In genomic region chr6:152401978-152402377, GRCh38 we compare ENCODE assay signal across 13 cellular contexts.
A peak's percentile ranks its signal among the peaks of the same experiment; 100 is the strongest.
DNase-seq lines count a peak whose midpoint lies in the region; ATAC-seq, FAIRE-seq and TF ChIP-seq lines count a peak whose summit lies in the region.
"Had no signal": no experiment of that assay in that cellular context is flagged by ENCODE, and none has a peak within 500 bp of the region (broad histone marks: within the 10 kb centered on the region; RNA-seq: fewer than 3 reads in every experiment).

No MANE protein-coding gene starts in this region.

- no peaks in the 10 kb centered on the region for H3K79me2 ChIP-seq in OCI-LY7 (ENCODE audit: insufficient read depth, low read depth, low read length)

- H3K4me1 ChIP-seq in OCI-LY7 (ENCODE audit: insufficient read depth, low read length, poor library complexity, severe bottlenecking), result no peaks in the 10 kb centered on the region
- H3K4me1 ChIP-seq in SJCRH30, result no peaks in the 10 kb centered on the region

- CTCF ChIA-PET in OCI-LY7 (lab: Charles Lee; ENCODE audit: unreplicated experiment), result no interaction called here

- intact Hi-C loops in activated CD4-positive, alpha-beta T cell treated with anti-CD3 and anti-CD28 coated beads, Interleukin-2, amount 10 ng/mL, durations not matched to agents 24 days and 14 days (cut with micrococcal nuclease), result no loop called here
- intact Hi-C loops in OCI-LY7 (cut with micrococcal nuclease; ENCODE audit: unreplicated experiment), result no loop called here

- no peaks in the 10 kb centered on the region for H3K9me2 ChIP-seq in OCI-LY7 (ENCODE audit: insufficient read depth, low read length)

- peak; percentile 100 for ATAC-seq in SK-N-SH treated with all-trans-retinoic acid at 6 μM for 48 hours
- no peak for ATAC-seq in GM21528 (IDR thresholded peaks at IDR 0.05; ENCODE audit: low FRiP score, unreplicated experiment)

- H3K4me3 Mint-ChIP-seq in activated CD4-positive, alpha-beta T cell treated with anti-CD3 and anti-CD28 coated beads, Interleukin-2, amount 10 ng/mL, durations not matched to agents 24 days and 14 days, result no peak overlapping the region
- H3K4me3 Mint-ChIP-seq: activated naive CD4-positive, alpha-beta T cell treated with anti-CD3 and anti-CD28 coated beads for 36 hours had no signal

- no peaks in the 10 kb centered on the region for H4K20me1 ChIP-seq in OCI-LY7 (ENCODE audit: insufficient read depth, low read length)

- no peak for FAIRE-seq in urothelium cell line (lab: Jason Lieb, UNC)
- FAIRE-seq: A204.1 had no signal

- H3K36me3 Mint-ChIP-seq in activated CD4-positive, alpha-beta T cell treated with anti-CD3 and anti-CD28 coated beads, Interleukin-2, amount 10 ng/mL, durations not matched to agents 24 days and 14 days (ENCODE audit: low read depth), result no peaks in the 10 kb centered on the region

- H3K9me3 ChIP-seq in OCI-LY7 (ENCODE audit: low read length) (no peaks in the 10 kb centered on the region), SJCRH30 (replicated peaks) (no peaks in the 10 kb centered on the region)

- no TSS peak for BruUV-seq in OCI-LY7 (replicated peaks; lab: Mats Ljungman, UMichigan)

- H3K4me2 ChIP-seq in OCI-LY7 (ENCODE audit: low read length), result no peak overlapping the region

- H2AFZ ChIP-seq in OCI-LY7 (ENCODE audit: low read length), result no peak overlapping the region

- H3K4me1 Mint-ChIP-seq in activated CD4-positive, alpha-beta T cell treated with anti-CD3 and anti-CD28 coated beads, Interleukin-2, amount 10 ng/mL, durations not matched to agents 24 days and 14 days, result no peaks in the 10 kb centered on the region

- H3K4me3 ChIP-seq in fibroblast of pulmonary artery (replicated peaks; ENCODE audit: low read depth, low read length) (no peak overlapping the region), OCI-LY7 (ENCODE audit: low read depth, low read length, poor library complexity, severe bottlenecking) (no peak overlapping the region), SJCRH30 (no peak overlapping the region)
- H3K4me3 ChIP-seq: dorsolateral prefrontal cortex, SK-N-MC, skin epidermis had no signal

- no peaks in the 10 kb centered on the region for H3K27me3 Mint-ChIP-seq in activated CD4-positive, alpha-beta T cell treated with anti-CD3 and anti-CD28 coated beads, Interleukin-2, amount 10 ng/mL, durations not matched to agents 24 days and 14 days

- no peaks in the 10 kb centered on the region for H3K36me3 ChIP-seq in OCI-LY7 (ENCODE audit: insufficient read depth, low read length)
- H3K36me3 ChIP-seq in SJCRH30, result no peaks in the 10 kb centered on the region

- TF ChIP-seq CTCF in fibroblast of pulmonary artery (IDR thresholded peaks at IDR 0.05; ENCODE audit: low read length, missing control alignments) (no peak), OCI-LY7 (conservative IDR thresholded peaks at IDR 0.05; ENCODE audit: low read length) (no peak)

- H3K27ac ChIP-seq in OCI-LY7 (ENCODE audit: low read depth, low read length, poor library complexity, severe bottlenecking), result no peak overlapping the region
- no peak overlapping the region for H3K27ac ChIP-seq in SJCRH30
- H3K27ac ChIP-seq: dorsolateral prefrontal cortex, SK-N-MC had no signal

- H3K27me3 ChIP-seq in SJCRH30, result no peaks in the 10 kb centered on the region
- H3K27me3 ChIP-seq: dorsolateral prefrontal cortex had no signal

- DNase-seq in activated CD4-positive, alpha-beta T cell treated with anti-CD3 and anti-CD28 coated beads, Interleukin-2, amount 10 ng/mL, durations not matched to agents 24 days and 14 days, result peak; percentile 30
- DNase-seq in activated CD4-positive, alpha-beta T cell treated with anti-CD3 and anti-CD28 coated beads for 48 hours, result no peak
- peak; percentile 25 for DNase-seq in fibroblast of pulmonary artery (ENCODE audit: low read depth)
- peak; percentile 76 for DNase-seq in urothelium cell line (ENCODE audit: low spot score)
- DNase-seq in OCI-LY7 (ENCODE audit: low spot score), result no peak
- DNase-seq in SJCRH30, result no peak
- DNase-seq: activated naive CD4-positive, alpha-beta T cell treated with anti-CD3 and anti-CD28 coated beads for 36 hours; dorsolateral prefrontal cortex had no signal

- no peaks in the 10 kb centered on the region for H3K9me3 Mint-ChIP-seq in activated CD4-positive, alpha-beta T cell treated with anti-CD3 and anti-CD28 coated beads, Interleukin-2, amount 10 ng/mL, durations not matched to agents 24 days and 14 days
- H3K9me3 Mint-ChIP-seq: activated naive CD4-positive, alpha-beta T cell treated with anti-CD3 and anti-CD28 coated beads for 36 hours had no signal

- no peak overlapping the region for H3K27ac Mint-ChIP-seq in activated CD4-positive, alpha-beta T cell treated with anti-CD3 and anti-CD28 coated beads, Interleukin-2, amount 10 ng/mL, durations not matched to agents 24 days and 14 days
- H3K27ac Mint-ChIP-seq: activated naive CD4-positive, alpha-beta T cell treated with anti-CD3 and anti-CD28 coated beads for 36 hours had no signal

- POLR2A ChIA-PET in OCI-LY7 (lab: Charles Lee), result interaction anchor here (0.7 kb wide), 1 partner anchor 66 kb away, joined by 3 read pairs; no protein-coding TSS in a partner anchor

TF ChIP-seq in SK-N-SH treated with all-trans-retinoic acid at 6 μM for 48 hours, 23 proteins besides CTCF, POLR2A, EP300 and RAD21:
- TF ChIP-seq ARNTL (CRISPR knock-in tag; IDR thresholded peaks at IDR 0.05; ENCODE audit: borderline replicate concordance, low read depth) (no peak), BACH2 (CRISPR knock-in tag; IDR thresholded peaks at IDR 0.05; ENCODE audit: borderline replicate concordance) (no peak), ZNF8 (CRISPR knock-in tag; IDR thresholded peaks at IDR 0.05) (no peak), PATZ1 (CRISPR knock-in tag; IDR thresholded peaks at IDR 0.05; ENCODE audit: borderline replicate concordance) (no peak), OSR1 (CRISPR knock-in tag; IDR thresholded peaks at IDR 0.05) (no peak), ZC3H10 (CRISPR knock-in tag; IDR thresholded peaks at IDR 0.05) (no peak), GLIS3 (CRISPR knock-in tag; IDR thresholded peaks at IDR 0.05) (no peak), PPARA (CRISPR knock-in tag; IDR thresholded peaks at IDR 0.05; ENCODE audit: borderline replicate concordance) (no peak), ZFP30 (CRISPR knock-in tag; IDR thresholded peaks at IDR 0.05) (no peak), ISL1 (CRISPR knock-in tag; IDR thresholded peaks at IDR 0.05) (no peak), POU6F1 (CRISPR knock-in tag; IDR thresholded peaks at IDR 0.05; ENCODE audit: borderline replicate concordance, low read depth) (no peak), TCF4 (CRISPR knock-in tag; IDR thresholded peaks at IDR 0.05; ENCODE audit: borderline replicate concordance) (no peak), ESRRG (CRISPR knock-in tag; IDR thresholded peaks at IDR 0.05) (no peak)

Comparison
In these comparisons a context has a peak if more than half of its experiments do, and no peak if none do; other contexts are left out.
1. DNase-seq: peak in activated CD4-positive, alpha-beta T cell treated with anti-CD3 and anti-CD28 coated beads, Interleukin-2, amount 10 ng/mL, durations not matched to agents 24 days and 14 days (single experiment), fibroblast of pulmonary artery (single experiment) and urothelium cell line (single experiment); none in activated CD4-positive, alpha-beta T cell treated with anti-CD3 and anti-CD28 coated beads for 48 hours (single experiment), OCI-LY7 (single experiment) and SJCRH30 (0 of 2).